25 cellular contexts compared by ENCODE assay signal in genomic region chr1:175270361-175270760, GRCh38.
"Had no signal": no experiment of that assay in that cellular context is flagged by ENCODE, and none has a peak within 500 bp of the region (broad histone marks: within the 10 kb centered on the region; RNA-seq: fewer than 3 reads in every experiment).

No MANE protein-coding gene starts in this region.

- H3K27me3 ChIP-seq: body of pancreas, left lung, neutrophil, stomach, thyroid gland had no signal

- H3K4me3 Mint-ChIP-seq: activated B cell treated with CpG ODN at 0.5 μM for 24 hours; activated CD4-positive, alpha-beta T cell treated with anti-CD3 and anti-CD28 coated beads for 36 hours; activated CD8-positive, alpha-beta memory T cell treated with anti-CD3 and anti-CD28 coated beads, Interleukin-2, amount 10 ng/mL, durations not matched to agents 7 days and 5 days; activated CD8-positive, alpha-beta T cell treated with anti-CD3 and anti-CD28 coated beads, Interleukin-2, amount 10 ng/mL, durations not matched to agents 7 days and 5 days; activated naive CD8-positive, alpha-beta T cell; endodermal cell; mesothelial cell of epicardium; naive B cell; nephron progenitor cell; stimulated activated naive B cell treated with anti-CD40 and anti-IgM and Interleukin-4, amounts not matched to agents 10 μg/mL and 1 μg/mL and 100 μg/mL, for 72 hours; T-helper 2 cell treated with Interferon-gamma antibody and Interleukin-4, amounts not matched to agents 5 μg/mL and 100 μg/mL, for 36 hours had no signal

- H3K4me1 Mint-ChIP-seq: activated CD8-positive, alpha-beta memory T cell treated with anti-CD3 and anti-CD28 coated beads, Interleukin-2, amount 10 ng/mL, durations not matched to agents 7 days and 5 days; nephron progenitor cell had no signal

- H3K36me3 ChIP-seq: left lung, neutrophil, stomach, thyroid gland had no signal

- H3K9me3 Mint-ChIP-seq: activated B cell treated with CpG ODN at 0.5 μM for 24 hours; activated T-helper 2 cell treated with anti-CD3 and anti-CD28 coated beads, Interferon-gamma antibody, Interleukin-2, Interleukin-4, amounts not matched to agents 10 μg/mL and 5 μg/mL and 100 μg/mL, durations not matched to agents 14 hours and 24 hours and 36 hours; nephron progenitor cell had no signal

- H3K27me3 Mint-ChIP-seq: activated B cell treated with CpG ODN at 0.5 μM for 24 hours; activated CD4-positive, alpha-beta T cell treated with anti-CD3 and anti-CD28 coated beads for 36 hours; activated naive CD8-positive, alpha-beta T cell; naive B cell had no signal

- H3K27ac Mint-ChIP-seq: activated B cell treated with CpG ODN at 0.5 μM for 24 hours; activated CD4-positive, alpha-beta T cell treated with anti-CD3 and anti-CD28 coated beads for 36 hours; activated CD8-positive, alpha-beta memory T cell treated with anti-CD3 and anti-CD28 coated beads, Interleukin-2, amount 10 ng/mL, durations not matched to agents 7 days and 5 days; activated CD8-positive, alpha-beta T cell treated with anti-CD3 and anti-CD28 coated beads, Interleukin-2, amount 10 ng/mL, durations not matched to agents 7 days and 5 days; activated naive CD8-positive, alpha-beta T cell; activated T-helper 2 cell treated with anti-CD3 and anti-CD28 coated beads, Interferon-gamma antibody, Interleukin-2, Interleukin-4, amounts not matched to agents 10 μg/mL and 5 μg/mL and 100 μg/mL, durations not matched to agents 14 hours and 24 hours and 36 hours; endodermal cell; mesothelial cell of epicardium; nephron progenitor cell; stimulated activated naive B cell treated with anti-CD40 and anti-IgM and Interleukin-4, amounts not matched to agents 10 μg/mL and 1 μg/mL and 100 μg/mL, for 72 hours; T-helper 2 cell treated with Interferon-gamma antibody and Interleukin-4, amounts not matched to agents 5 μg/mL and 100 μg/mL, for 36 hours had no signal

- H3K36me3 Mint-ChIP-seq: activated CD8-positive, alpha-beta memory T cell treated with anti-CD3 and anti-CD28 coated beads, Interleukin-2, amount 10 ng/mL, durations not matched to agents 7 days and 5 days; activated naive CD8-positive, alpha-beta T cell; mesothelial cell of epicardium; naive B cell; stimulated activated naive B cell treated with anti-CD40 and anti-IgM and Interleukin-4, amounts not matched to agents 10 μg/mL and 1 μg/mL and 100 μg/mL, for 72 hours had no signal

- H3K27ac ChIP-seq: body of pancreas, left lung, neutrophil, stomach, thyroid gland had no signal

- H3K4me1 ChIP-seq: body of pancreas, left lung, stomach had no signal

- ATAC-seq: activated CD4-positive, alpha-beta T cell treated with anti-CD3 and anti-CD28 coated beads for 36 hours; activated CD8-positive, alpha-beta memory T cell treated with anti-CD3 and anti-CD28 coated beads, Interleukin-2, amount 10 ng/mL, durations not matched to agents 7 days and 5 days; activated CD8-positive, alpha-beta T cell treated with anti-CD3 and anti-CD28 coated beads, Interleukin-2, amount 10 ng/mL, durations not matched to agents 7 days and 5 days; body of pancreas; left lung; stimulated activated naive B cell treated with anti-CD40 and anti-IgM and Interleukin-4, amounts not matched to agents 10 μg/mL and 1 μg/mL and 100 μg/mL, for 72 hours had no signal

- H3K4me3 ChIP-seq: body of pancreas, left lung, smooth muscle cell, stomach, thyroid gland had no signal

- DNase-seq: activated B cell treated with CpG ODN at 0.5 μM for 24 hours; activated CD4-positive, alpha-beta T cell treated with anti-CD3 and anti-CD28 coated beads for 36 hours; activated CD8-positive, alpha-beta memory T cell treated with anti-CD3 and anti-CD28 coated beads, Interleukin-2, amount 10 ng/mL, durations not matched to agents 7 days and 5 days; activated CD8-positive, alpha-beta T cell treated with anti-CD3 and anti-CD28 coated beads, Interleukin-2, amount 10 ng/mL, durations not matched to agents 7 days and 5 days; activated T-cell treated with anti-CD3 and anti-CD28 coated beads, Interleukin-2, amount 50 U/mL, for 48 hours; anterior cingulate cortex; body of pancreas; endodermal cell; head of caudate nucleus; left lung; mammary epithelial cell; naive B cell; nephron progenitor cell; retina; stimulated activated CD4-positive, alpha-beta T cell treated with anti-CD3 and anti-CD28 coated beads, Interleukin-1b, Interleukin-23, amount 100 ng/mL, for 48 hours; stimulated activated naive B cell treated with anti-CD40 and anti-IgM and Interleukin-4, amounts not matched to agents 10 μg/mL and 1 μg/mL and 100 μg/mL, for 72 hours; stomach; T-helper 1 cell; thyroid gland had no signal

- H3K9me3 ChIP-seq: body of pancreas, left lung, neutrophil, stomach, thyroid gland had no signal

- H3K4me2 ChIP-seq: smooth muscle cell had no signal
